15 cellular contexts compared by ENCODE assay signal in the genomic region with DNA sequence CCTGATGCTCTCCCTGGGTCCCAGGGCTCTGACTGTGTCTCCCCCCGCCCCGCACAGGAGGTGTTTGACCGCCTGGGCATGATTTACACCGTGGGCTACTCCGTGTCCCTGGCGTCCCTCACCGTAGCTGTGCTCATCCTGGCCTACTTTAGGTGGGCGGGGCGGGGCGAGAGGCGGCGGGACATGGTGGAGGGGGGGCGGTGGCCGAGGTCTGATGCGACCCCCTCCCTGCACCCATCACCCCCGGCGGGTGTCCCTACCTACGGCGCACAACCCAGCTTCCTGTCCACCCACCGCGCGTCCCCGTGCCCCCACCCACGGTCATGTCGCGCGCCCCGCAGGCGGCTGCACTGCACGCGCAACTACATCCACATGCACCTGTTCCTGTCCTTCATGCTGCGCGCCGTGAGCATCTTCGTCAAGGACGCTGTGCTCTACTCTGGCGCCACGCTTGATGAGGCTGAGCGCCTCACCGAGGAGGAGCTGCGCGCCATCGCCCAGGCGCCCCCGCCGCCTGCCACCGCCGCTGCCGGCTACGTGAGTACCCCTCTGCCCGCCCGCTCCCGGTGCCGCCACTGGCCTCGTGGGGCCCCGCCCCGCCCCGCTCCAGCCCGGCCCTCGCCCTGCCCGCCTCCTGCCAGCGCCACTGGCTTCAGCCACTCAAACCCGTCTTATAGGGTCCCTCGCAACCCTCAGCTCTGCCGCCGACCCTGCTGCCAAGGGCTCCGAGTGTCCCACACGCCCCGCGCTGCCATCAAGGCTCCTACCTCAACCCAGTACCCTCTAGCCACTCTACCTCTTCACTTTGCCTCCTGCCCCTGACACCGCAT. TPM values are rescaled to one million over a fixed set of nuclear protein-coding genes. Genes with fewer than 3 reads are reported as not detected.
DNase-seq lines count a peak whose midpoint lies in the region; ATAC-seq, FAIRE-seq and TF ChIP-seq lines count a peak whose summit lies in the region.
"Had no signal": no experiment of that assay in that cellular context is flagged by ENCODE, and none has a peak within 500 bp of the region (broad histone marks: within the 10 kb centered on the region; RNA-seq: fewer than 3 reads in every experiment).

No MANE protein-coding gene starts in this region.

- peaks cover 8 to 51% (median 25%) of the 10 kb centered on the region in 5 donors for H3K27me3 Mint-ChIP-seq in naive thymus-derived CD8-positive, alpha-beta T cell

- H3K27ac ChIP-seq in HEK293 (ENCODE audit: extremely low read depth, low read depth, low read length) (no peak overlapping the region), coronary artery (no peak overlapping the region)
- H3K27ac ChIP-seq: transverse colon had no signal

- H3K4me1 ChIP-seq in HEK293 (ENCODE audit: control insufficient read depth, insufficient read depth, low read length) = no peaks in the 10 kb centered on the region

- H3K4me1 Mint-ChIP-seq in naive thymus-derived CD8-positive, alpha-beta T cell = peaks cover 0 to 19% (median 7%) of the 10 kb centered on the region in 4 donors

- no peak overlapping the region for H3K27ac Mint-ChIP-seq in naive thymus-derived CD8-positive, alpha-beta T cell

- TF ChIP-seq CTCF in HEK293 (tag by site-specific recombination; IDR thresholded peaks at IDR 0.05) (no peak), coronary artery (IDR thresholded peaks at IDR 0.05) (no peak), D721Med (IDR thresholded peaks at IDR 0.05; ENCODE audit: insufficient read depth, missing control alignments) (no peak)

- no peaks in the 10 kb centered on the region for H3K9me3 Mint-ChIP-seq in naive thymus-derived CD8-positive, alpha-beta T cell

- ATAC-seq in naive thymus-derived CD8-positive, alpha-beta T cell = peak in 1 of 2 donors; percentile 31
- no peak for ATAC-seq in GM19324 (IDR thresholded peaks at IDR 0.05; ENCODE audit: low FRiP score, unreplicated experiment)
- ATAC-seq: activated CD4-positive, CD25-positive, alpha-beta regulatory T cell treated with anti-CD3 and anti-CD28 coated beads, Interleukin-2, amount 50 U/mL, for 24 hours had no signal

- H3K4me3 Mint-ChIP-seq in naive thymus-derived CD8-positive, alpha-beta T cell = peak overlapping the region in 6 of 10 donors; percentile 28 to 51 (median 40)

- H3K36me3 ChIP-seq in HEK293 (ENCODE audit: control insufficient read depth in 2 of 2, insufficient read depth in 1 of 2, low read length in 2 of 2) = no peaks in the 10 kb centered on the region
- H3K36me3 ChIP-seq: transverse colon had no signal

- H3K36me3 Mint-ChIP-seq in naive thymus-derived CD8-positive, alpha-beta T cell = no peaks in the 10 kb centered on the region

- POLR2A ChIA-PET in HEK293 (lab: Yijun Ruan, JAX) = no interaction called here
- POLR2A ChIA-PET in naive thymus-derived CD8-positive, alpha-beta T cell (lab: Charles Lee) = no interaction called here

- no peak for FAIRE-seq in D721Med (lab: Jason Lieb, UNC)
- FAIRE-seq: H54 had no signal

- no peaks in the 10 kb centered on the region for H3K9me3 ChIP-seq in HEK293 (ENCODE audit: control insufficient read depth, insufficient read depth, low read depth, low read length)
- H3K9me3 ChIP-seq: transverse colon had no signal

- H3K4me3 ChIP-seq in HEK293 (ENCODE audit: low read depth, low read length) = no peak overlapping the region
- H3K4me3 ChIP-seq in coronary artery = peak overlapping the region; percentile 56

- DNase-seq in 8988T (peak; percentile 15), coronary artery (ENCODE audit: low spot score) (no peak), D721Med (ENCODE audit: insufficient read length, low spot score) (no peak), NCI-H1092 treated with DMSO at 0.1 percent for 48 hours (lab: John Stamatoyannopoulos, UW) (no peak), GM03348 (ENCODE audit: low spot score) (no peak)
- peak in 1 of 10 donors; percentile 61 for DNase-seq in naive thymus-derived CD8-positive, alpha-beta T cell
- DNase-seq: activated gamma-delta T cell treated with Interleukin-2 at 50 U/mL for 16 hours, AML-193, NCI-H510A treated with DMSO at 0.1 percent for 48 hours, transverse colon had no signal

- CTCF ChIA-PET in HEK293 (lab: Yijun Ruan, JAX) = interaction anchor here (0.5 to 0.8 kb wide), 2 partner anchors 88 to 172 kb away, joined by 3 to 5 read pairs; no protein-coding TSS in a partner anchor

TF ChIP-seq in HEK293, 187 proteins besides CTCF, POLR2A, EP300 and RAD21:
- TF ChIP-seq, protein P1, sequence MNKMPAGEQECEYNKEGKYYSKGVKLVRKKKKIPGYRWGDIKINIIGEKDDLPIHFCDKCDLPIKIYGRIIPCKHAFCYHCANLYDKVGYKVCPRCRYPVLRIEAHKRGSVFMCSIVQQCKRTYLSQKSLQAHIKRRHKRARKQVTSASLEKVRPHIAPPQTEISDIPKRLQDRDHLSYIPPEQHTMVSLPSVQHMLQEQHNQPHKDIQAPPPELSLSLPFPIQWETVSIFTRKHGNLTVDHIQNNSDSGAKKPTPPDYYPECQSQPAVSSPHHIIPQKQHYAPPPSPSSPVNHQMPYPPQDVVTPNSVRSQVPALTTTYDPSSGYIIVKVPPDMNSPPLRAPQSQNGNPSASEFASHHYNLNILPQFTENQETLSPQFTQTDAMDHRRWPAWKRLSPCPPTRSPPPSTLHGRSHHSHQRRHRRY (tag by site-specific recombination; IDR thresholded peaks at IDR 0.05) = no peak
- TF ChIP-seq SP2 (tag by site-specific recombination; IDR thresholded peaks at IDR 0.05) (no peak), EGR2 (tag by site-specific recombination; IDR thresholded peaks at IDR 0.05; ENCODE audit: low read depth) (0 out of 2 replicates have a peak, but pooled peaks have one; percentile 9), ZSCAN16 (tag by site-specific recombination; IDR thresholded peaks at IDR 0.05) (no peak), ZNF26 (tag by site-specific recombination; IDR thresholded peaks at IDR 0.05) (no peak), ZNF266 (tag by site-specific recombination; IDR thresholded peaks at IDR 0.05; ENCODE audit: low read depth) (no peak), KLF7 (tag by site-specific recombination; IDR thresholded peaks at IDR 0.05; ENCODE audit: borderline replicate concordance) (no peak), ZFHX2 (tag by site-specific recombination; conservative IDR thresholded peaks at IDR 0.05) (0 out of 2 replicates have a peak, but pooled peaks have one; percentile 9), ZNF792 (tag by site-specific recombination; IDR thresholded peaks at IDR 0.05) (no peak), MEIS1 (CRISPR knock-in tag; IDR thresholded peaks at IDR 0.05; ENCODE audit: borderline replicate concordance) (no peak), ZNF621 (tag by site-specific recombination; IDR thresholded peaks at IDR 0.05) (no peak), ZBTB20 (tag by site-specific recombination; IDR thresholded peaks at IDR 0.05) (no peak), ZNF571 (tag by site-specific recombination; IDR thresholded peaks at IDR 0.05) (no peak)
TF ChIP-seq in HEK293: peak in this region for 2.

RNA-seq across cellular contexts. Expression of gene PTH1R, which starts 21.0 kb away (rescaled TPM):
- total RNA-seq in naive thymus-derived CD8-positive, alpha-beta T cell = not detected
- not detected for polyA plus RNA-seq in naive thymus-derived CD8-positive, alpha-beta T cell
- total RNA-seq: SK-MEL-5 had no signal

RNA-seq across cellular contexts. Expression of gene MYL3, which starts 35.3 kb away (rescaled TPM):
- total RNA-seq in naive thymus-derived CD8-positive, alpha-beta T cell = not detected
- polyA plus RNA-seq in naive thymus-derived CD8-positive, alpha-beta T cell = not detected
- total RNA-seq: SK-MEL-5 had no signal
